Comparison of ENCODE assay signal across 1 cellular context in the genomic region with DNA sequence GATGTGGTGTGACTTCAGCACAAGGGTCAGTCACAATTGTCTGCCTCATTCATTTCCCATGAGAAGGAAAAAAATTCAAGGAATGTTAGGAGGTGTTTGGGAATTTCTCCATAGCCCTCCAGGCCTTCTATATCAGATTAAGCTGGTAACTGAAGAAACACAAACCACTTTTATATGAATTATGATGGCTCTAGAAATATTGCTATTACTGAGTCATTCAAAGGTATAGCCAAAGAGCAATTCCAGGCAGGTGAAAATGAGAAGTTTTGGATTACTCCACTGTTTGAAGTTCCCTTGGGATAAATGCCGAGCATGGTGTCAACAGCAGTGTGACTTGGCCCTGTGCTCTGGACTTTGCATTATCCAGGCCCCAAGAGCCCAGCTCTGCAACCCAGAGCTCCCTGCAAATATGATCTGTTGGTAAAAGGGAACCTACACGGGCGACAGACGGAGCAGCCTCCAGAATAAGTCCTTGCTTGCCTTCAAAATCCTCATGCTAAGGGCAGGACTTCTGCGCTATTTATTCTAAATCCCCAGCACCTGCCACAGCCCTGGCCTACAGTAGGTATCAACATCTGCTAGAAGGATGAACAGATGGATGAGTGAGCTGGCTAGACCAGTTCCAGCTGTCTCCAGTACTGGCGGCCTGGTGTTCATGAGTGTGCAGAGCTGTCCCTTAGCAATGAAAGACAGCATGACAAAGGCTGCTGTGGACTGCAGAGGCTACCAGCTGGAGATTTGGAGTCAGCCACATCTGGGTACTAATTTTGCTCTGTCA.
TF ChIP-seq lines count a peak whose summit lies in the region.

No MANE protein-coding gene starts in this region.

TF ChIP-seq in IMR-90, 13 proteins besides CTCF, POLR2A, EP300 and RAD21 (continued from another document):
- no peak for TF ChIP-seq RFX5 (IDR thresholded peaks at IDR 0.05; ENCODE audit: low read depth, low read length)
- no peak for TF ChIP-seq SMC3 (IDR thresholded peaks at IDR 0.05; ENCODE audit: low read depth, low read length)
- no peak for TF ChIP-seq CEBPB (IDR thresholded peaks at IDR 0.05; ENCODE audit: low read depth, low read length)
- no peak for TF ChIP-seq MXI1 (IDR thresholded peaks at IDR 0.05; ENCODE audit: borderline replicate concordance, low read depth, low read length)
- TF ChIP-seq, protein P1, sequence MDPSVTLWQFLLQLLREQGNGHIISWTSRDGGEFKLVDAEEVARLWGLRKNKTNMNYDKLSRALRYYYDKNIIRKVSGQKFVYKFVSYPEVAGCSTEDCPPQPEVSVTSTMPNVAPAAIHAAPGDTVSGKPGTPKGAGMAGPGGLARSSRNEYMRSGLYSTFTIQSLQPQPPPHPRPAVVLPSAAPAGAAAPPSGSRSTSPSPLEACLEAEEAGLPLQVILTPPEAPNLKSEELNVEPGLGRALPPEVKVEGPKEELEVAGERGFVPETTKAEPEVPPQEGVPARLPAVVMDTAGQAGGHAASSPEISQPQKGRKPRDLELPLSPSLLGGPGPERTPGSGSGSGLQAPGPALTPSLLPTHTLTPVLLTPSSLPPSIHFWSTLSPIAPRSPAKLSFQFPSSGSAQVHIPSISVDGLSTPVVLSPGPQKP (IDR thresholded peaks at IDR 0.05; ENCODE audit: borderline replicate concordance, low read depth, low read length), result no peak
- TF ChIP-seq BHLHE40 (IDR thresholded peaks at IDR 0.05; ENCODE audit: low read depth, low read length), result no peak
